23 cellular contexts compared by ENCODE assay signal in genomic region chr5:18920966-18921365, GRCh38.
"Had no signal": no experiment of that assay in that cellular context is flagged by ENCODE, and none has a peak within 500 bp of the region (broad histone marks: within the 10 kb centered on the region; RNA-seq: fewer than 3 reads in every experiment).

No MANE protein-coding gene starts in this region.

- H3K27me3 ChIP-seq: esophagus squamous epithelium, heart right ventricle, left lung, neural progenitor cell, right lobe of liver, suprapubic skin, transverse colon, upper lobe of right lung, uterus had no signal

- DNase-seq: effector memory CD8-positive, alpha-beta T cell; esophagus squamous epithelium; foreskin melanocyte; glutamatergic neuron; heart right ventricle; hippocampal formation; left cardiac atrium; left lung; mesenchymal stem cell; midbrain; naive thymus-derived CD4-positive, alpha-beta T cell; right lobe of liver; small intestine; stimulated activated CD4-positive, alpha-beta T cell treated with anti-CD3 and anti-CD28 coated beads, Interleukin-15, amount 100 ng/mL, for 24 hours; stimulated activated CD4-positive, alpha-beta T cell treated with anti-CD3 and anti-CD28 coated beads, Interleukin-4, amount 100 ng/mL, for 1 hour; stimulated activated CD8-positive, alpha-beta memory T cell treated with anti-CD3 and anti-CD28 coated beads, Interleukin-4, amount 100 ng/mL, for 48 hours; stimulated activated naive CD4-positive, alpha-beta T cell; stimulated activated naive CD8-positive, alpha-beta T cell treated with anti-CD3 and anti-CD28 coated beads, Interleukin-15, amount 100 ng/mL, for 72 hours; transverse colon; upper lobe of right lung; uterus had no signal

- H3K4me3 ChIP-seq: esophagus squamous epithelium, heart right ventricle, left lung, neural progenitor cell, right lobe of liver, suprapubic skin, transverse colon, upper lobe of right lung, uterus had no signal

- H3K36me3 ChIP-seq: esophagus squamous epithelium, heart right ventricle, left lung, neural progenitor cell, right lobe of liver, suprapubic skin, transverse colon, upper lobe of right lung, uterus had no signal
